Comparison of ENCODE assay signal across 21 cellular contexts in genomic region chr19:34497112-34497805, GRCh38.
"Had no signal": no experiment of that assay in that cellular context is flagged by ENCODE, and none has a peak within 500 bp of the region (broad histone marks: within the 10 kb centered on the region; RNA-seq: fewer than 3 reads in every experiment).

No MANE protein-coding gene starts in this region.

- H3K4me1 ChIP-seq: adrenal gland had no signal

- H3K27me3 ChIP-seq: adrenal gland had no signal

- DNase-seq: activated CD4-positive, alpha-beta T cell treated with anti-CD3 and anti-CD28 coated beads for 4 hours; activated CD8-positive, alpha-beta memory T cell treated with anti-CD3 and anti-CD28 coated beads, Interleukin-2, amount 50 U/mL, for 4 hours; activated CD8-positive, alpha-beta T cell treated with anti-CD3 and anti-CD28 coated beads for 36 hours; activated naive CD4-positive, alpha-beta T cell treated with anti-CD3 and anti-CD28 coated beads, Interleukin-2, amount 50 U/mL, for 16 hours; activated naive CD8-positive, alpha-beta T cell treated with anti-CD3 and anti-CD28 coated beads, Interleukin-2, amount 10 ng/mL, durations not matched to agents 7 days and 5 days; adrenal gland; anterior cingulate cortex; Kasumi-1; NCI-H1048; NCI-H146; NCI-H187 treated with DMSO at 0.1 percent for 48 hours; NCI-H2081 treated with DMSO at 0.1 percent for 48 hours; NCI-H2227 treated with DMSO at 0.1 percent for 48 hours; NCI-H526 treated with DMSO at 0.1 percent for 48 hours; NCI-H82; RPMI8226; T-helper 1 cell had no signal

- H3K27ac ChIP-seq: adrenal gland, SK-N-MC, VCaP had no signal

- H3K4me3 Mint-ChIP-seq: activated CD8-positive, alpha-beta T cell treated with anti-CD3 and anti-CD28 coated beads for 36 hours; activated naive CD8-positive, alpha-beta T cell treated with anti-CD3 and anti-CD28 coated beads, Interleukin-2, amount 10 ng/mL, durations not matched to agents 7 days and 5 days had no signal

- H3K36me3 Mint-ChIP-seq: activated naive CD8-positive, alpha-beta T cell treated with anti-CD3 and anti-CD28 coated beads, Interleukin-2, amount 10 ng/mL, durations not matched to agents 7 days and 5 days had no signal

- H3K9me3 Mint-ChIP-seq: activated CD8-positive, alpha-beta T cell treated with anti-CD3 and anti-CD28 coated beads for 36 hours; activated naive CD8-positive, alpha-beta T cell treated with anti-CD3 and anti-CD28 coated beads, Interleukin-2, amount 10 ng/mL, durations not matched to agents 7 days and 5 days had no signal

- H3K4me1 Mint-ChIP-seq: activated naive CD8-positive, alpha-beta T cell treated with anti-CD3 and anti-CD28 coated beads, Interleukin-2, amount 10 ng/mL, durations not matched to agents 7 days and 5 days had no signal

- ATAC-seq: activated CD8-positive, alpha-beta T cell treated with anti-CD3 and anti-CD28 coated beads for 36 hours; K562; Right ventricle myocardium inferior had no signal

- H3K9me3 ChIP-seq: adrenal gland had no signal

- FAIRE-seq: K562 had no signal

- H3K4me3 ChIP-seq: adrenal gland, K562, SK-N-MC had no signal

- H3K27ac Mint-ChIP-seq: activated CD8-positive, alpha-beta T cell treated with anti-CD3 and anti-CD28 coated beads for 36 hours; activated naive CD8-positive, alpha-beta T cell treated with anti-CD3 and anti-CD28 coated beads, Interleukin-2, amount 10 ng/mL, durations not matched to agents 7 days and 5 days had no signal
